In the genomic region with DNA sequence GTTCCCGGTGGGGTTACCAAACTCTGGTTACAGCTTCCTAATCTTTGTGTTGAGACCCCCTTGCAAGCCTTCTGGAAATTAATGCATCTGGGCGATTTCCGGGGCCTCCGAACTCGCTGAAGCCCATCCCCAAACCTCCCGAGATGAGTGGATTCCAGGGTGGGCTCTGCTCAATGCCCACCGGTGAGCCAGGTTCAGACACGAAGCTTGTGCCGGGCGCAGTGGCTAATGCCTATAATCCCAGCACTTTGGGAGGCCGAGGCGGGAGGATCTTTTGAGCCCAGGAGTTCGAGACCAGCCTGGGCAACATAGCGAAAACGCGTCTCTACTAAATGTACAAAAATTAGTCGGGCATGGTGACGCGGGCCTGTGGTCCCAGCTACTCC, we compare ENCODE assay signal across 1 cellular context.
TF ChIP-seq lines count a peak whose summit lies in the region.

No MANE protein-coding gene starts in this region.

TF ChIP-seq in GM12878, 131 proteins besides CTCF, POLR2A, EP300 and RAD21:
- no peak for TF ChIP-seq SMAD1 (IDR thresholded peaks at IDR 0.05; ENCODE audit: low read depth, partially characterized antibody)
- TF ChIP-seq, protein P1, sequence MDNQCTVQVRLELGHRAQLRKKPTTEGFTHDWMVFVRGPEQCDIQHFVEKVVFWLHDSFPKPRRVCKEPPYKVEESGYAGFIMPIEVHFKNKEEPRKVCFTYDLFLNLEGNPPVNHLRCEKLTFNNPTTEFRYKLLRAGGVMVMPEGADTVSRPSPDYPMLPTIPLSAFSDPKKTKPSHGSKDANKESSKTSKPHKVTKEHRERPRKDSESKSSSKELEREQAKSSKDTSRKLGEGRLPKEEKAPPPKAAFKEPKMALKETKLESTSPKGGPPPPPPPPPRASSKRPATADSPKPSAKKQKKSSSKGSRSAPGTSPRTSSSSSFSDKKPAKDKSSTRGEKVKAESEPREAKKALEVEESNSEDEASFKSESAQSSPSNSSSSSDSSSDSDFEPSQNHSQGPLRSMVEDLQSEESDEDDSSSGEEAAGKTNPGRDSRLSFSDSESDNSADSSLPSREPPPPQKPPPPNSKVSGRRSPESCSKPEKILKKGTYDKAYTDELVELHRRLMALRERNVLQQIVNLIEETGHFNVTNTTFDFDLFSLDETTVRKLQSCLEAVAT (IDR thresholded peaks at IDR 0.05), result peak; percentile 81
- TF ChIP-seq, protein P2, sequence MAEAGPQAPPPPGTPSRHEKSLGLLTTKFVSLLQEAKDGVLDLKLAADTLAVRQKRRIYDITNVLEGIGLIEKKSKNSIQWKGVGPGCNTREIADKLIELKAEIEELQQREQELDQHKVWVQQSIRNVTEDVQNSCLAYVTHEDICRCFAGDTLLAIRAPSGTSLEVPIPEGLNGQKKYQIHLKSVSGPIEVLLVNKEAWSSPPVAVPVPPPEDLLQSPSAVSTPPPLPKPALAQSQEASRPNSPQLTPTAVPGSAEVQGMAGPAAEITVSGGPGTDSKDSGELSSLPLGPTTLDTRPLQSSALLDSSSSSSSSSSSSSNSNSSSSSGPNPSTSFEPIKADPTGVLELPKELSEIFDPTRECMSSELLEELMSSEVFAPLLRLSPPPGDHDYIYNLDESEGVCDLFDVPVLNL (IDR thresholded peaks at IDR 0.05; ENCODE audit: low read depth, low read length), result no peak
- TF ChIP-seq, protein P3, sequence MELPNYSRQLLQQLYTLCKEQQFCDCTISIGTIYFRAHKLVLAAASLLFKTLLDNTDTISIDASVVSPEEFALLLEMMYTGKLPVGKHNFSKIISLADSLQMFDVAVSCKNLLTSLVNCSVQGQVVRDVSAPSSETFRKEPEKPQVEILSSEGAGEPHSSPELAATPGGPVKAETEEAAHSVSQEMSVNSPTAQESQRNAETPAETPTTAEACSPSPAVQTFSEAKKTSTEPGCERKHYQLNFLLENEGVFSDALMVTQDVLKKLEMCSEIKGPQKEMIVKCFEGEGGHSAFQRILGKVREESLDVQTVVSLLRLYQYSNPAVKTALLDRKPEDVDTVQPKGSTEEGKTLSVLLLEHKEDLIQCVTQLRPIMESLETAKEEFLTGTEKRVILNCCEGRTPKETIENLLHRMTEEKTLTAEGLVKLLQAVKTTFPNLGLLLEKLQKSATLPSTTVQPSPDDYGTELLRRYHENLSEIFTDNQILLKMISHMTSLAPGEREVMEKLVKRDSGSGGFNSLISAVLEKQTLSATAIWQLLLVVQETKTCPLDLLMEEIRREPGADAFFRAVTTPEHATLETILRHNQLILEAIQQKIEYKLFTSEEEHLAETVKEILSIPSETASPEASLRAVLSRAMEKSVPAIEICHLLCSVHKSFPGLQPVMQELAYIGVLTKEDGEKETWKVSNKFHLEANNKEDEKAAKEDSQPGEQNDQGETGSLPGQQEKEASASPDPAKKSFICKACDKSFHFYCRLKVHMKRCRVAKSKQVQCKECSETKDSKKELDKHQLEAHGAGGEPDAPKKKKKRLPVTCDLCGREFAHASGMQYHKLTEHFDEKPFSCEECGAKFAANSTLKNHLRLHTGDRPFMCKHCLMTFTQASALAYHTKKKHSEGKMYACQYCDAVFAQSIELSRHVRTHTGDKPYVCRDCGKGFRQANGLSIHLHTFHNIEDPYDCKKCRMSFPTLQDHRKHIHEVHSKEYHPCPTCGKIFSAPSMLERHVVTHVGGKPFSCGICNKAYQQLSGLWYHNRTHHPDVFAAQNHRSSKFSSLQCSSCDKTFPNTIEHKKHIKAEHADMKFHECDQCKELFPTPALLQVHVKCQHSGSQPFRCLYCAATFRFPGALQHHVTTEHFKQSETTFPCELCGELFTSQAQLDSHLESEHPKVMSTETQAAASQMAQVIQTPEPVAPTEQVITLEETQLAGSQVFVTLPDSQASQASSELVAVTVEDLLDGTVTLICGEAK (IDR thresholded peaks at IDR 0.05; ENCODE audit: borderline replicate concordance), result peak; percentile 46; the same call in 1 of the 2 replicates
